In the genomic region with DNA sequence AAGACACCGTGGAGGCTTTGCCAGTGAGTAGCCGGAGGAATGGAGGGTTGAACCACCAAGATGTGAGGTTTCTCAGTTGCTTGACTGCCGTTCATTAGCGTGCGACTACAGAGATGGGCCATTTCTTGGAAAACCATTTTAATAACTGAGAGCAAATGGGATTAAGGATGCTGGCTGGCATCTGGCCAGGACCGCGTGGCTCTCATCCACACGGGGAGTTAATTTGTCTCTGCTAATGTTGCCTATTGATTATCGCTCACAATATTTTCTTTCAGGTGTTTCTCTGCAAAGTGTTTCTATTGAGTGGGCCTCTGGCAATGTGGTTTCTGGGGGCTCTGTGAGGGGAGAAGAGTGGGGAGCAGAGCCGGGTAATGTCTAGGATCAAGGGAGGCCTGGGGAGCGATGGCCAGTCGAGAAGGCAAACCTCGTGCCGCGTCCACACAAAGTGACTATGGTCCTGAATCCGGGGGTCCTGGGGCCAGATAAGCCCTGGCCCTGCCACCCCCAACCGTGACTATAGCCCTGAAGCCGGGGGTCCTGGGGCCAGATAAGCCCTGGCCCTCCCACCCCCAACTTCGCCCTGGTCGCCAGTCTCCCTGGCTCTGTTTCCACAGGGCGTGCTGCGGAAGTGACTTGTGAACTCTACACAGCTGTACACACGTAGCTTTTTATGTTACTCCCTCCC, we compare ENCODE assay signal across 20 cellular contexts.
"Had no signal": no experiment of that assay in that cellular context is flagged by ENCODE, and none has a peak within 500 bp of the region (broad histone marks: within the 10 kb centered on the region; RNA-seq: fewer than 3 reads in every experiment).

No MANE protein-coding gene starts in this region.

- H3K9me3 Mint-ChIP-seq: endodermal cell, nephron progenitor cell, type B pancreatic cell had no signal

- H3K4me3 ChIP-seq: coronary artery, hepatocyte, lung, right atrium auricular region, sigmoid colon, skin epidermis, uterus had no signal

- H3K9me3 ChIP-seq: neutrophil, right atrium auricular region, sigmoid colon, uterus had no signal

- H3K27me3 ChIP-seq: right atrium auricular region, uterus had no signal

- H3K36me3 ChIP-seq: neutrophil, right atrium auricular region, sigmoid colon, uterus had no signal

- H3K27ac Mint-ChIP-seq: endodermal cell, nephron progenitor cell, type B pancreatic cell had no signal

- DNase-seq: effector CD4-positive, alpha-beta T cell; endodermal cell; erythroblast; foreskin keratinocyte; left colon; left ventricle myocardium superior; mesenchymal stem cell; midbrain; nephron progenitor cell; sigmoid colon; stimulated activated CD4-positive, alpha-beta T cell treated with anti-CD3 and anti-CD28 coated beads, Interleukin-12 subunit alpha, Interleukin-12 subunit beta, amount 100 ng/mL, for 4 hours; stimulated activated naive CD4-positive, alpha-beta T cell treated with Interleukin-2 at 50 U/mL for 16 hours; uterus had no signal

- H3K36me3 Mint-ChIP-seq: type B pancreatic cell had no signal

- H3K4me3 Mint-ChIP-seq: endodermal cell, nephron progenitor cell, type B pancreatic cell had no signal

- ATAC-seq: foreskin keratinocyte, left colon, left ventricle myocardium superior had no signal
